ENCODE assay signal across 14 cellular contexts in genomic region chr16:75501820-75502219, GRCh38. TPM values are rescaled to one million over a fixed set of nuclear protein-coding genes. Genes with fewer than 3 reads are reported as not detected.
A peak's percentile ranks its signal among the peaks of the same experiment; 100 is the strongest.
DNase-seq lines count a peak whose midpoint lies in the region; ATAC-seq and TF ChIP-seq lines count a peak whose summit lies in the region.
"Not testable (repeated sequence)": the region's sequence is repeated elsewhere in the genome, so short reads cannot be mapped to it uniquely, and the experiment has no call there.
"Had no signal": no experiment of that assay in that cellular context is flagged by ENCODE, and none has a peak within 500 bp of the region (broad histone marks: within the 10 kb centered on the region; RNA-seq: fewer than 3 reads in every experiment).

No MANE protein-coding gene starts in this region.

- DNase-seq in AG20443 (ENCODE audit: low spot score) = peak; percentile 47
- DNase-seq in LHCN-M2 (ENCODE audit: low read depth) = peak; percentile 80
- DNase-seq in SK-MEL-5 (ENCODE audit: low read depth, low spot score) = peak; percentile 25
- peak; percentile 82 for DNase-seq in mammary epithelial cell
- peak; percentile 83 for DNase-seq in fibroblast of gingiva (ENCODE audit: low read depth)
- peak; percentile 68 for DNase-seq in Right ventricle myocardium superior
- DNase-seq in mesenchymal stem cell = peak; percentile 67

- not testable (repeated sequence) for H3K23ac ChIP-seq in mesenchymal stem cell (ENCODE audit: low read length in 2 of 2)

- not testable (repeated sequence) for TF ChIP-seq CTCF in mammary epithelial cell (conservative IDR thresholded peaks at IDR 0.05 in 1 of 2, IDR thresholded peaks at IDR 0.05 in 1 of 2; ENCODE audit: extremely low read depth in 1 of 2, insufficient read depth in 1 of 2, low read depth in 1 of 2, low read length in 2 of 2)

- H3K18ac ChIP-seq in mesenchymal stem cell (ENCODE audit: low read depth in 1 of 2, low read length in 2 of 2) = not testable (repeated sequence)

- H2BK15ac ChIP-seq in mesenchymal stem cell (ENCODE audit: low read depth, poor library complexity, severe bottlenecking) = not testable (repeated sequence)

- H3K36me3 ChIP-seq in mammary epithelial cell (ENCODE audit: insufficient read depth, low read length); mesenchymal stem cell (ENCODE audit: control insufficient read depth in 1 of 2, insufficient read depth in 2 of 2, low read depth in 1 of 2, low read length in 2 of 2); skeletal muscle satellite cell (ENCODE audit: insufficient read depth, low read length): not testable (repeated sequence)

- H3K27me3 ChIP-seq in mammary epithelial cell (ENCODE audit: insufficient read depth, low read length); skeletal muscle satellite cell (ENCODE audit: control insufficient read depth, insufficient read depth, low read length): not testable (repeated sequence)
- peaks cover 0 to 10% of the 10 kb centered on the region in 2 experiments for H3K27me3 ChIP-seq in mesenchymal stem cell (ENCODE audit: control insufficient read depth in 1 of 2, insufficient read depth in 1 of 2, low read length in 2 of 2)

- not testable (repeated sequence) for H4K20me1 ChIP-seq in mammary epithelial cell (ENCODE audit: insufficient read depth, low read length)

- not testable (repeated sequence) for H3K79me1 ChIP-seq in mesenchymal stem cell (replicated peaks; ENCODE audit: low read length, poor library complexity, severe bottlenecking)

- 11% methylated on average over 6 of the region's 6 CpGs for WGBS in mammary epithelial cell (ENCODE audit: low coverage, missing lambda C conversion rate)
- WGBS in mesenchymal stem cell = 60% methylated on average over 3 of the region's 6 CpGs

- not testable (repeated sequence) for H4K91ac ChIP-seq in mesenchymal stem cell (ENCODE audit: low read length)

- intact Hi-C loops in mammary epithelial cell (cut with micrococcal nuclease); Right ventricle myocardium superior (cut with DNase I): not testable (repeated sequence)

- not testable (repeated sequence) for H3K79me2 ChIP-seq in mammary epithelial cell (ENCODE audit: insufficient read depth, low read length)

- not testable (repeated sequence) for H2BK120ac ChIP-seq in mesenchymal stem cell (ENCODE audit: low read depth, low read length)

- not testable (repeated sequence) for H3K14ac ChIP-seq in mesenchymal stem cell (ENCODE audit: low read length in 2 of 2)

- H3K4me2 ChIP-seq in mammary epithelial cell (ENCODE audit: insufficient read depth, low read depth, low read length) (peak overlapping the region; percentile 25), skeletal muscle satellite cell (ENCODE audit: low read length) (peak overlapping the region; percentile 25)
- not testable (repeated sequence) for H3K4me2 ChIP-seq in mesenchymal stem cell (ENCODE audit: low read length, poor library complexity, severe bottlenecking)

- BruUV-seq in mammary epithelial cell (replicated peaks; lab: Mats Ljungman, UMichigan) = not testable (repeated sequence)

- H3K4me3 ChIP-seq in mammary epithelial cell (replicated peaks in 1 of 3; ENCODE audit: insufficient read depth in 1 of 3, low read depth in 2 of 3, low read length in 3 of 3); mesenchymal stem cell (ENCODE audit: insufficient read depth in 1 of 2, low read depth in 1 of 2, low read length in 2 of 2); skeletal muscle satellite cell (ENCODE audit: low read length): not testable (repeated sequence)

- in situ Hi-C loops in SK-MEL-5 (cut with HindIII; ENCODE audit: low pct_unique_long_range_greater_than_20kb, low sequenced_read_pairs); mammary epithelial cell (cut with MboI; ENCODE audit: low sequenced_read_pairs in 2 of 2): not testable (repeated sequence)

- H3K9ac ChIP-seq in mammary epithelial cell (ENCODE audit: insufficient read depth, low read length); skeletal muscle satellite cell (ENCODE audit: low read depth, low read length): not testable (repeated sequence)
- H3K9ac ChIP-seq in mesenchymal stem cell (ENCODE audit: low read length) = peak overlapping the region; percentile 50

- peaks cover 40% of the 10 kb centered on the region for H3K4me1 ChIP-seq in mammary epithelial cell (ENCODE audit: insufficient read depth, low read length)
- H3K4me1 ChIP-seq in mesenchymal stem cell (ENCODE audit: control insufficient read depth, insufficient read depth, low read depth, low read length) = not testable (repeated sequence)
- H3K4me1 ChIP-seq in skeletal muscle satellite cell (ENCODE audit: control insufficient read depth, insufficient read depth, low read length) = peaks cover 29% of the 10 kb centered on the region

- peak overlapping the region; percentile 38 for H2AFZ ChIP-seq in mammary epithelial cell (ENCODE audit: low read depth, low read length)
- H2AFZ ChIP-seq in mesenchymal stem cell (ENCODE audit: low read depth, low read length) = not testable (repeated sequence)

- dilution Hi-C loops in mammary epithelial cell (cut with HindIII; ENCODE audit: low sequenced_read_pairs) = loop anchor here (5.0 kb wide), 1 partner anchor 35 kb away; no protein-coding TSS in a partner anchor

- CTCF ChIA-PET in mammary epithelial cell (lab: Charles Lee; ENCODE audit: low non-redundant PET) = interaction anchor here (0.6 to 0.7 kb wide), 2 partner anchors 16 to 61 kb away, joined by 3 to 4 read pairs; no protein-coding TSS in a partner anchor

- ATAC-seq in Right ventricle myocardium superior (ENCODE audit: poor library complexity) = peak; percentile 75

- not testable (repeated sequence) for H2BK5ac ChIP-seq in mesenchymal stem cell (ENCODE audit: low read depth, low read length, poor library complexity, severe bottlenecking)

- H3K9me3 ChIP-seq in mammary epithelial cell (replicated peaks; ENCODE audit: insufficient read depth, low read length); mesenchymal stem cell (ENCODE audit: control insufficient read depth, low read length); skeletal muscle satellite cell (replicated peaks; ENCODE audit: low read length): not testable (repeated sequence)

- not testable (repeated sequence) for H2BK12ac ChIP-seq in mesenchymal stem cell (ENCODE audit: low read length in 2 of 2)

- H3K4ac ChIP-seq in mesenchymal stem cell (ENCODE audit: low read depth in 1 of 2, low read length in 2 of 2) = not testable (repeated sequence)

- not testable (repeated sequence) for H4K8ac ChIP-seq in mesenchymal stem cell (ENCODE audit: low read length)

- H3K27ac ChIP-seq in mammary epithelial cell (ENCODE audit: insufficient read depth, low read depth, low read length) = peak overlapping the region; percentile 70
- H3K27ac ChIP-seq in mesenchymal stem cell (ENCODE audit: low read length, poor library complexity, severe bottlenecking) = not testable (repeated sequence)

- H2AK5ac ChIP-seq in mesenchymal stem cell (ENCODE audit: low read length, severe bottlenecking) = not testable (repeated sequence)

RNA-seq across cellular contexts. Expression of gene CHST6, which starts 6.6 kb away (rescaled TPM):
- total RNA-seq in LHCN-M2 (2014; rRNA removed) = 1.8 and 1.9 TPM in 2 replicates
- polyA plus RNA-seq in LHCN-M2 (2012) = 0.05 TPM
- total RNA-seq in SK-MEL-5 (2014; rRNA removed; shearing (Covaris generic)) = 10.2 and 11.0 TPM in 2 replicates
- polyA plus RNA-seq in SK-MEL-5 (2015; cell fraction: cytosol; rRNA removed) = 23.1 and 29.4 TPM in 2 replicates
- polyA plus RNA-seq in SK-MEL-5 (2015; cell fraction: nucleus; rRNA removed) = 24.2 and 24.9 TPM in 2 replicates
- total RNA-seq in mammary epithelial cell = 1 to 10 TPM; 1.3 to 8.0 TPM
- 4.7 TPM for polyA plus RNA-seq in mammary epithelial cell
- polyA minus RNA-seq in mammary epithelial cell = 7.5 TPM
- 0.78 TPM for total RNA-seq in Right ventricle myocardium superior
- polyA plus RNA-seq in mesenchymal stem cell (2013, experiment 1 of 2) = 0.26 TPM
- 0.32 TPM for polyA plus RNA-seq in mesenchymal stem cell (2013, experiment 2 of 2)
- total RNA-seq in skeletal muscle satellite cell (2012; rRNA removed) = 0.51 and 0.66 TPM in 2 replicates
- total RNA-seq: activated CD4-positive, alpha-beta T cell treated with anti-CD3 and anti-CD28 coated beads, Interleukin-2, amount 10 ng/mL, durations not matched to agents 7 days and 5 days had no signal

RNA-seq across cellular contexts. Expression of gene CHST5, which starts 34.1 kb away (rescaled TPM):
- total RNA-seq in LHCN-M2 (2014; rRNA removed) = not detected in 2 replicates
- not detected for polyA plus RNA-seq in LHCN-M2 (2012)
- total RNA-seq in SK-MEL-5 (2014; rRNA removed; shearing (Covaris generic)) = 0.08 TPM in 1 of 2 replicates, not detected in the other
- not detected in 2 replicates for polyA plus RNA-seq in SK-MEL-5 (2015; cell fraction: cytosol; rRNA removed)
- 0.41 TPM in 1 of 2 replicates, not detected in the other for polyA plus RNA-seq in SK-MEL-5 (2015; cell fraction: nucleus; rRNA removed)
- total RNA-seq in mammary epithelial cell = under 1 TPM; 0.17 to 0.24 TPM
- polyA plus RNA-seq in mammary epithelial cell = 0.01 TPM
- not detected for polyA minus RNA-seq in mammary epithelial cell
- total RNA-seq in Right ventricle myocardium superior = 0.22 TPM
- 0.06 TPM for polyA plus RNA-seq in mesenchymal stem cell (2013, experiment 1 of 2)
- 0.03 TPM for polyA plus RNA-seq in mesenchymal stem cell (2013, experiment 2 of 2)
- total RNA-seq in skeletal muscle satellite cell (2012; rRNA removed) = under 0.01 TPM in 1 of 2 replicates, not detected in the other
- total RNA-seq: activated naive CD8-positive, alpha-beta T cell treated with anti-CD3 and anti-CD28 coated beads, Interleukin-2, amount 10 ng/mL, durations not matched to agents 7 days and 5 days; dermis blood vessel endothelial cell; hepatocyte; left lobe of liver; WTC11 had no signal
- polyA plus RNA-seq: hepatocyte had no signal

RNA-seq across cellular contexts. Expression of gene TMEM170A, which starts 37.3 kb away (rescaled TPM):
- total RNA-seq in LHCN-M2 (2014; rRNA removed) = 9.7 and 11.7 TPM in 2 replicates
- 4.4 TPM for polyA plus RNA-seq in LHCN-M2 (2012)
- 18.1 and 19.3 TPM in 2 replicates for total RNA-seq in SK-MEL-5 (2014; rRNA removed; shearing (Covaris generic))
- polyA plus RNA-seq in SK-MEL-5 (2015; cell fraction: cytosol; rRNA removed) = 9.5 and 9.6 TPM in 2 replicates
- polyA plus RNA-seq in SK-MEL-5 (2015; cell fraction: nucleus; rRNA removed) = 15.4 and 24.1 TPM in 2 replicates
- total RNA-seq in mammary epithelial cell = 10 to 100 TPM; 12.5 to 15.6 TPM
- polyA plus RNA-seq in mammary epithelial cell = 12.2 TPM
- polyA minus RNA-seq in mammary epithelial cell = 33.8 TPM
- 9.5 TPM for total RNA-seq in Right ventricle myocardium superior
- polyA plus RNA-seq in mesenchymal stem cell (2013, experiment 1 of 2) = 7.8 TPM
- 8.9 TPM for polyA plus RNA-seq in mesenchymal stem cell (2013, experiment 2 of 2)
- total RNA-seq in skeletal muscle satellite cell (2012; rRNA removed) = 8.7 and 14.7 TPM in 2 replicates

RNA-seq across cellular contexts. Expression of gene TMEM231, which starts 54.2 kb away (rescaled TPM):
- total RNA-seq in LHCN-M2 (2014; rRNA removed) (6.2 and 8.3 TPM in 2 replicates), mammary epithelial cell (10 to 100 TPM; 13.8 to 21.2 TPM), Right ventricle myocardium superior (4.1 TPM)
- polyA plus RNA-seq in LHCN-M2 (2012) = 4.5 TPM
- total RNA-seq in SK-MEL-5 (2014; rRNA removed; shearing (Covaris generic)) = 9.2 and 10.7 TPM in 2 replicates
- polyA plus RNA-seq in SK-MEL-5 (2015; cell fraction: cytosol; rRNA removed) = 13.3 and 17.3 TPM in 2 replicates
- 21.2 and 26.2 TPM in 2 replicates for polyA plus RNA-seq in SK-MEL-5 (2015; cell fraction: nucleus; rRNA removed)
- 27.8 TPM for polyA plus RNA-seq in mammary epithelial cell
- 23.9 TPM for polyA minus RNA-seq in mammary epithelial cell
- 14.5 TPM for polyA plus RNA-seq in mesenchymal stem cell (2013, experiment 1 of 2)
- 17.1 TPM for polyA plus RNA-seq in mesenchymal stem cell (2013, experiment 2 of 2)
- 12.9 and 14.2 TPM in 2 replicates for total RNA-seq in skeletal muscle satellite cell (2012; rRNA removed)

Comparison
In these comparisons a context has a peak if more than half of its experiments do, and no peak if none do; other contexts are left out.
1. DNase-seq: peak in every context shown above with its lines; median percentile 83 in fibroblast of gingiva; 82 in mammary epithelial cell; 80 in LHCN-M2; 68 in Right ventricle myocardium superior; 67 in mesenchymal stem cell; 47 in AG20443; 25 in SK-MEL-5.